8 cellular contexts compared by ENCODE assay signal in the genomic region with DNA sequence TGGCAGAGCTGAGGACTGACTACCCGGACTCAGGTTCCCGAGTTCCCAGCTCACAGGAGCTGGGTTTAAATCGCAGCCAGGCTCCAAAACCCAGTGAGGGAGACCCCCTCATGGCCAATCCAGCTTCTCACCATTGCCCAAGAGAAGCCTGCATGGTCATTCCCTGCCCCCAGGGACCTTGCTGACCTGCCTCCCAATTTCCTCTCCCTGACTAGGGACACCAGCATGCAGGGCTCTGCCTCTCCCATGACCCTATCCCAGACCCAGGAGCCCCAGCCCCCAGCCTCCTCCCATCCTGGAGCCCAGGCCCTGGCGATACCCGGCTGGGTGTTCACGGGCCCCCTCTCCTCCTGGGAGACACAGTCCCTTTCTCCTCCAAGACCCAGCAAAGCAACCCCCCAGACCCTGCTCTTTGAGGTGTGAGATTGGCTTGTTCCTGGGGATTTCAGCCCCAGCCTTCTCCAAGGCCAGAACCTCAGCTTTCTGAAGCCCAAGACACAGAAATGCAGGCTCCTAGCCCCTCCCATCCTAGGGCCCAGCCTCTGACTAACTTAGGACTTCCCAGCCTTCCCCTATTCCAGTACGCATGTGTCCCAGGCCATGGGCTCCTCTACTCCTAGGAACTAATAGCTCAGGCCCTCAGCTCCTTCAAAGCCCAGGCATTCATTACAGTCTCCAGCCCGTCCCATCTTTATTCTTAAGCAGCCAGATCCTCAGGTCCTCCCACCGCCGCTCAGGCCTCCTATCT. TPM values are rescaled to one million over a fixed set of nuclear protein-coding genes. Genes with fewer than 3 reads are reported as not detected.
A peak's percentile ranks its signal among the peaks of the same experiment; 100 is the strongest.
DNase-seq lines count a peak whose midpoint lies in the region; ATAC-seq and TF ChIP-seq lines count a peak whose summit lies in the region.

No MANE protein-coding gene starts in this region.

- peaks cover 34 to 53% (median 38%) of the 10 kb centered on the region in 4 donors for H3K4me1 Mint-ChIP-seq in naive thymus-derived CD8-positive, alpha-beta T cell

- no peaks in the 10 kb centered on the region for H3K9me3 Mint-ChIP-seq in naive thymus-derived CD8-positive, alpha-beta T cell

- no peak for ATAC-seq in naive thymus-derived CD8-positive, alpha-beta T cell
- ATAC-seq in GM21447 (IDR thresholded peaks at IDR 0.05; ENCODE audit: unreplicated experiment) = no peak

- H3K27me3 Mint-ChIP-seq in naive thymus-derived CD8-positive, alpha-beta T cell = no peaks in the 10 kb centered on the region

- H3K36me3 Mint-ChIP-seq in naive thymus-derived CD8-positive, alpha-beta T cell = peaks cover 0 to 25% (median 0%) of the 10 kb centered on the region in 3 donors

- peak; percentile 21 to 33 for DNase-seq in AML-193 (lab: John Stamatoyannopoulos, UW)
- peak; percentile 43 for DNase-seq in UCSD-AML1 (lab: John Stamatoyannopoulos, UW; ENCODE audit: unreplicated experiment)
- DNase-seq in fibroblast of gingiva (ENCODE audit: low read depth) = peak; percentile 83
- no peak for DNase-seq in naive thymus-derived CD8-positive, alpha-beta T cell
- DNase-seq in NCI-H526 treated with DMSO at 0.1 percent for 48 hours (lab: John Stamatoyannopoulos, UW) = no peak
- no peak for DNase-seq in NCI-H187 (lab: John Stamatoyannopoulos, UW)

- peak overlapping the region; percentile 54 for H3K4me3 ChIP-seq in HEK293 (ENCODE audit: low read depth, low read length)

- H3K4me1 ChIP-seq in HEK293 (ENCODE audit: control insufficient read depth, insufficient read depth, low read length) = peaks cover 12% of the 10 kb centered on the region; the same call in 1 of the 2 replicates

- peak overlapping the region; percentile 92 to 98 (median 94) for H3K4me3 Mint-ChIP-seq in naive thymus-derived CD8-positive, alpha-beta T cell

- no peak for TF ChIP-seq CTCF in HEK293 (tag by site-specific recombination; IDR thresholded peaks at IDR 0.05)

- POLR2A ChIA-PET in HEK293 (lab: Yijun Ruan, JAX) = interaction anchor here (2.2 to 2.8 kb wide), 4 partner anchors 12 to 119 kb away, joined by 7 to 33 read pairs (median 23); a partner anchor contains a TSS
- POLR2A ChIA-PET in naive thymus-derived CD8-positive, alpha-beta T cell (lab: Charles Lee) = interaction anchor here (0.5 to 3.4 kb wide), 10 partner anchors 13 to 154 kb away, joined by 3 to 53 read pairs (median 6); a partner anchor contains a TSS

- no peaks in the 10 kb centered on the region for H3K9me3 ChIP-seq in HEK293 (ENCODE audit: control insufficient read depth, insufficient read depth, low read depth, low read length)

- CTCF ChIA-PET in HEK293 (lab: Yijun Ruan, JAX) = interaction anchor here (0.6 to 2.9 kb wide), 13 partner anchors 8 to 233 kb away, joined by 3 to 79 read pairs (median 7); a partner anchor contains a TSS

- H3K27ac Mint-ChIP-seq in naive thymus-derived CD8-positive, alpha-beta T cell = peak overlapping the region; percentile 89 to 99 (median 98)

- H3K27ac ChIP-seq in HEK293 (ENCODE audit: extremely low read depth, low read depth, low read length) = peak overlapping the region; percentile 81; the same call in 1 of the 2 replicates

- peaks cover 18 to 38% of the 10 kb centered on the region in 2 experiments; a peak in 2 of 3 replicates for H3K36me3 ChIP-seq in HEK293 (ENCODE audit: control insufficient read depth in 2 of 2, insufficient read depth in 1 of 2, low read length in 2 of 2)

TF ChIP-seq in HEK293, 187 proteins besides CTCF, POLR2A, EP300 and RAD21:
- TF ChIP-seq, protein P1, sequence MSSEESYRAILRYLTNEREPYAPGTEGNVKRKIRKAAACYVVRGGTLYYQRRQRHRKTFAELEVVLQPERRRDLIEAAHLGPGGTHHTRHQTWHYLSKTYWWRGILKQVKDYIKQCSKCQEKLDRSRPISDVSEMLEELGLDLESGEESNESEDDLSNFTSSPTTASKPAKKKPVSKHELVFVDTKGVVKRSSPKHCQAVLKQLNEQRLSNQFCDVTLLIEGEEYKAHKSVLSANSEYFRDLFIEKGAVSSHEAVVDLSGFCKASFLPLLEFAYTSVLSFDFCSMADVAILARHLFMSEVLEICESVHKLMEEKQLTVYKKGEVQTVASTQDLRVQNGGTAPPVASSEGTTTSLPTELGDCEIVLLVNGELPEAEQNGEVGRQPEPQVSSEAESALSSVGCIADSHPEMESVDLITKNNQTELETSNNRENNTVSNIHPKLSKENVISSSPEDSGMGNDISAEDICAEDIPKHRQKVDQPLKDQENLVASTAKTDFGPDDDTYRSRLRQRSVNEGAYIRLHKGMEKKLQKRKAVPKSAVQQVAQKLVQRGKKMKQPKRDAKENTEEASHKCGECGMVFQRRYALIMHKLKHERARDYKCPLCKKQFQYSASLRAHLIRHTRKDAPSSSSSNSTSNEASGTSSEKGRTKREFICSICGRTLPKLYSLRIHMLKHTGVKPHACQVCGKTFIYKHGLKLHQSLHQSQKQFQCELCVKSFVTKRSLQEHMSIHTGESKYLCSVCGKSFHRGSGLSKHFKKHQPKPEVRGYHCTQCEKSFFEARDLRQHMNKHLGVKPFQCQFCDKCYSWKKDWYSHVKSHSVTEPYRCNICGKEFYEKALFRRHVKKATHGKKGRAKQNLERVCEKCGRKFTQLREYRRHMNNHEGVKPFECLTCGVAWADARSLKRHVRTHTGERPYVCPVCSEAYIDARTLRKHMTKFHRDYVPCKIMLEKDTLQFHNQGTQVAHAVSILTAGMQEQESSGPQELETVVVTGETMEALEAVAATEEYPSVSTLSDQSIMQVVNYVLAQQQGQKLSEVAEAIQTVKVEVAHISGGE (tag by site-specific recombination; conservative IDR thresholded peaks at IDR 0.05; ENCODE audit: low read depth) = no peak
- TF ChIP-seq, protein P2, sequence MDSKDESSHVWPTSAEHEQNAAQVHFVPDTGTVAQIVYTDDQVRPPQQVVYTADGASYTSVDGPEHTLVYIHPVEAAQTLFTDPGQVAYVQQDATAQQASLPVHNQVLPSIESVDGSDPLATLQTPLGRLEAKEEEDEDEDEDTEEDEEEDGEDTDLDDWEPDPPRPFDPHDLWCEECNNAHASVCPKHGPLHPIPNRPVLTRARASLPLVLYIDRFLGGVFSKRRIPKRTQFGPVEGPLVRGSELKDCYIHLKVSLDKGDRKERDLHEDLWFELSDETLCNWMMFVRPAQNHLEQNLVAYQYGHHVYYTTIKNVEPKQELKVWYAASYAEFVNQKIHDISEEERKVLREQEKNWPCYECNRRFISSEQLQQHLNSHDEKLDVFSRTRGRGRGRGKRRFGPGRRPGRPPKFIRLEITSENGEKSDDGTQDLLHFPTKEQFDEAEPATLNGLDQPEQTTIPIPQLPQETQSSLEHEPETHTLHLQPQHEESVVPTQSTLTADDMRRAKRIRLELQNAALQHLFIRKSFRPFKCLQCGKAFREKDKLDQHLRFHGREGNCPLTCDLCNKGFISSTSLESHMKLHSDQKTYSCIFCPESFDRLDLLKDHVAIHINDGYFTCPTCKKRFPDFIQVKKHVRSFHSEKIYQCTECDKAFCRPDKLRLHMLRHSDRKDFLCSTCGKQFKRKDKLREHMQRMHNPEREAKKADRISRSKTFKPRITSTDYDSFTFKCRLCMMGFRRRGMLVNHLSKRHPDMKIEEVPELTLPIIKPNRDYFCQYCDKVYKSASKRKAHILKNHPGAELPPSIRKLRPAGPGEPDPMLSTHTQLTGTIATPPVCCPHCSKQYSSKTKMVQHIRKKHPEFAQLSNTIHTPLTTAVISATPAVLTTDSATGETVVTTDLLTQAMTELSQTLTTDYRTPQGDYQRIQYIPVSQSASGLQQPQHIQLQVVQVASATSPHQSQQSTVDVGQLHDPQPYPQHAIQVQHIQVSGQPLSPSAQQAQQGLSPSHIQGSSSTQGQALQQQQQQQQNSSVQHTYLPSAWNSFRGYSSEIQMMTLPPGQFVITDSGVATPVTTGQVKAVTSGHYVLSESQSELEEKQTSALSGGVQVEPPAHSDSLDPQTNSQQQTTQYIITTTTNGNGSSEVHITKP (tag by site-specific recombination; IDR thresholded peaks at IDR 0.05) = peak; percentile 65
- TF ChIP-seq, protein P3, sequence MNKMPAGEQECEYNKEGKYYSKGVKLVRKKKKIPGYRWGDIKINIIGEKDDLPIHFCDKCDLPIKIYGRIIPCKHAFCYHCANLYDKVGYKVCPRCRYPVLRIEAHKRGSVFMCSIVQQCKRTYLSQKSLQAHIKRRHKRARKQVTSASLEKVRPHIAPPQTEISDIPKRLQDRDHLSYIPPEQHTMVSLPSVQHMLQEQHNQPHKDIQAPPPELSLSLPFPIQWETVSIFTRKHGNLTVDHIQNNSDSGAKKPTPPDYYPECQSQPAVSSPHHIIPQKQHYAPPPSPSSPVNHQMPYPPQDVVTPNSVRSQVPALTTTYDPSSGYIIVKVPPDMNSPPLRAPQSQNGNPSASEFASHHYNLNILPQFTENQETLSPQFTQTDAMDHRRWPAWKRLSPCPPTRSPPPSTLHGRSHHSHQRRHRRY (tag by site-specific recombination; IDR thresholded peaks at IDR 0.05) = no peak
- TF ChIP-seq ZNF76 (tag by site-specific recombination; IDR thresholded peaks at IDR 0.05; ENCODE audit: borderline replicate concordance, low read depth) (no peak), GLI4 (tag by site-specific recombination; IDR thresholded peaks at IDR 0.05) (no peak)
TF ChIP-seq in HEK293: peak in this region for 1.

RNA-seq across cellular contexts. Expression of a gene that starts 1.1 kb away (rescaled TPM):
- 10 to 100 TPM; 45.9 to 47.9 TPM for total RNA-seq in naive thymus-derived CD8-positive, alpha-beta T cell
- 10 to 100 TPM; 17.9 to 31.0 (median 22.3) TPM for polyA plus RNA-seq in naive thymus-derived CD8-positive, alpha-beta T cell

RNA-seq across cellular contexts. Expression of a gene that starts 1.7 kb away (rescaled TPM):
- 10 to 100 TPM; 30.4 to 32.0 TPM for total RNA-seq in naive thymus-derived CD8-positive, alpha-beta T cell
- 10 to 100 TPM; 47.5 to 66.1 (median 62.0) TPM for polyA plus RNA-seq in naive thymus-derived CD8-positive, alpha-beta T cell

RNA-seq across cellular contexts. Expression of a gene that starts 24.9 kb away (rescaled TPM):
- not detected for total RNA-seq in naive thymus-derived CD8-positive, alpha-beta T cell
- not detected for polyA plus RNA-seq in naive thymus-derived CD8-positive, alpha-beta T cell

RNA-seq across cellular contexts. Expression of a gene that starts 26.9 kb away (rescaled TPM):
- 1,000 to 10,000 TPM; 1,370 to 1,435 TPM for total RNA-seq in naive thymus-derived CD8-positive, alpha-beta T cell
- 1,000 to 10,000 TPM; 4,833 to 4,899 (median 4,886) TPM for polyA plus RNA-seq in naive thymus-derived CD8-positive, alpha-beta T cell

RNA-seq across cellular contexts. Expression of a gene that starts 32.1 kb away (rescaled TPM):
- total RNA-seq in naive thymus-derived CD8-positive, alpha-beta T cell = not detected
- polyA plus RNA-seq in naive thymus-derived CD8-positive, alpha-beta T cell = not detected

Comparison
In these comparisons a context has a peak if more than half of its experiments do, and no peak if none do; other contexts are left out.
1. DNase-seq: peak in AML-193 (2 of 2), UCSD-AML1 (single experiment) and fibroblast of gingiva (single experiment); none in naive thymus-derived CD8-positive, alpha-beta T cell (0 of 10), NCI-H526 treated with DMSO at 0.1 percent for 48 hours (single experiment) and NCI-H187 (0 of 2).